In genomic region chr3:149356630-149357029, GRCh38 we compare ENCODE assay signal across 21 cellular contexts. TPM values are rescaled to one million over a fixed set of nuclear protein-coding genes. Genes with fewer than 3 reads are reported as not detected.
"Had no signal": no experiment of that assay in that cellular context is flagged by ENCODE, and none has a peak within 500 bp of the region (broad histone marks: within the 10 kb centered on the region; RNA-seq: fewer than 3 reads in every experiment).

No MANE protein-coding gene starts in this region.

- H3K27me3 ChIP-seq: breast epithelium, esophagus muscularis mucosa, transverse colon had no signal

- H3K4me1 Mint-ChIP-seq: activated B cell treated with CpG ODN at 0.5 μM for 24 hours; activated CD4-positive, alpha-beta memory T cell treated with anti-CD3 and anti-CD28 coated beads, Interleukin-2, amount 10 ng/mL, durations not matched to agents 7 days and 5 days; activated CD8-positive, alpha-beta memory T cell treated with anti-CD3 and anti-CD28 coated beads, Interleukin-2, amount 10 ng/mL, durations not matched to agents 7 days and 5 days; activated naive CD4-positive, alpha-beta T cell treated with anti-CD3 and anti-CD28 coated beads, Interleukin-2, amount 10 ng/mL, durations not matched to agents 7 days and 5 days; activated naive CD8-positive, alpha-beta T cell treated with anti-CD3 and anti-CD28 coated beads, Interleukin-2, amount 50 U/mL, for 24 hours; activated T-helper 17 cell treated with anti-CD3 and anti-CD28 coated beads, Interleukin-2, amount 50 U/mL, for 72 hours; nephron; T-cell had no signal

- H3K4me3 Mint-ChIP-seq: activated B cell treated with CpG ODN at 0.5 μM for 24 hours; activated CD4-positive, alpha-beta memory T cell treated with anti-CD3 and anti-CD28 coated beads, Interleukin-2, amount 10 ng/mL, durations not matched to agents 7 days and 5 days; activated CD8-positive, alpha-beta memory T cell treated with anti-CD3 and anti-CD28 coated beads, Interleukin-2, amount 10 ng/mL, durations not matched to agents 7 days and 5 days; activated naive CD4-positive, alpha-beta T cell treated with anti-CD3 and anti-CD28 coated beads, Interleukin-2, amount 10 ng/mL, durations not matched to agents 7 days and 5 days; activated naive CD8-positive, alpha-beta T cell treated with anti-CD3 and anti-CD28 coated beads, Interleukin-2, amount 50 U/mL, for 24 hours; activated T-helper 17 cell treated with anti-CD3 and anti-CD28 coated beads, Interleukin-2, amount 50 U/mL, for 72 hours; nephron; T-cell had no signal

- H3K36me3 Mint-ChIP-seq: activated CD8-positive, alpha-beta memory T cell treated with anti-CD3 and anti-CD28 coated beads, Interleukin-2, amount 10 ng/mL, durations not matched to agents 7 days and 5 days; activated naive CD4-positive, alpha-beta T cell treated with anti-CD3 and anti-CD28 coated beads, Interleukin-2, amount 10 ng/mL, durations not matched to agents 7 days and 5 days; T-cell had no signal

- H3K9me3 ChIP-seq: breast epithelium, esophagus muscularis mucosa, lower lobe of right lung, transverse colon had no signal

- H3K4me1 ChIP-seq: breast epithelium, lower lobe of right lung had no signal

- H3K27ac Mint-ChIP-seq: activated B cell treated with CpG ODN at 0.5 μM for 24 hours; activated CD4-positive, alpha-beta memory T cell treated with anti-CD3 and anti-CD28 coated beads, Interleukin-2, amount 10 ng/mL, durations not matched to agents 7 days and 5 days; activated CD8-positive, alpha-beta memory T cell treated with anti-CD3 and anti-CD28 coated beads, Interleukin-2, amount 10 ng/mL, durations not matched to agents 7 days and 5 days; activated naive CD4-positive, alpha-beta T cell treated with anti-CD3 and anti-CD28 coated beads, Interleukin-2, amount 10 ng/mL, durations not matched to agents 7 days and 5 days; activated naive CD8-positive, alpha-beta T cell treated with anti-CD3 and anti-CD28 coated beads, Interleukin-2, amount 50 U/mL, for 24 hours; activated T-helper 17 cell treated with anti-CD3 and anti-CD28 coated beads, Interleukin-2, amount 50 U/mL, for 72 hours; nephron; T-cell had no signal

- H3K4me3 ChIP-seq: breast epithelium, coronary artery, esophagus muscularis mucosa, lower lobe of right lung, transverse colon had no signal

- H3K9me3 Mint-ChIP-seq: activated B cell treated with CpG ODN at 0.5 μM for 24 hours; activated CD4-positive, alpha-beta memory T cell treated with anti-CD3 and anti-CD28 coated beads, Interleukin-2, amount 10 ng/mL, durations not matched to agents 7 days and 5 days; activated naive CD4-positive, alpha-beta T cell treated with anti-CD3 and anti-CD28 coated beads, Interleukin-2, amount 10 ng/mL, durations not matched to agents 7 days and 5 days; activated naive CD8-positive, alpha-beta T cell treated with anti-CD3 and anti-CD28 coated beads, Interleukin-2, amount 50 U/mL, for 24 hours; activated T-helper 17 cell treated with anti-CD3 and anti-CD28 coated beads, Interleukin-2, amount 50 U/mL, for 72 hours; nephron; T-cell had no signal

- H3K27ac ChIP-seq: breast epithelium, coronary artery, lower lobe of right lung had no signal

- H3K36me3 ChIP-seq: breast epithelium, esophagus muscularis mucosa, lower lobe of right lung, transverse colon had no signal

- DNase-seq: activated B cell treated with CpG ODN at 0.5 μM for 24 hours; activated CD4-positive, alpha-beta memory T cell treated with anti-CD3 and anti-CD28 coated beads, Interleukin-2, amount 10 ng/mL, durations not matched to agents 7 days and 5 days; activated CD4-positive, alpha-beta T cell treated with anti-CD3 and anti-CD28 coated beads for 4 hours; activated CD8-positive, alpha-beta memory T cell treated with anti-CD3 and anti-CD28 coated beads, Interleukin-2, amount 10 ng/mL, durations not matched to agents 7 days and 5 days; activated naive CD4-positive, alpha-beta T cell treated with anti-CD3 and anti-CD28 coated beads, Interleukin-2, amount 10 ng/mL, durations not matched to agents 7 days and 5 days; activated naive CD8-positive, alpha-beta T cell treated with anti-CD3 and anti-CD28 coated beads, Interleukin-2, amount 50 U/mL, for 24 hours; anterior cingulate cortex; hippocampal formation; islet precursor cell; left colon; lower lobe of right lung; posterior cingulate gyrus; retina; stimulated activated naive CD8-positive, alpha-beta T cell treated with anti-CD3 and anti-CD28 coated beads, Interleukin-15, Interleukin-2, amounts not matched to agents 100 U/mL and 50 U/mL, for 24 hours; T-cell; transverse colon had no signal

- ATAC-seq: activated CD8-positive, alpha-beta memory T cell treated with anti-CD3 and anti-CD28 coated beads, Interleukin-2, amount 10 ng/mL, durations not matched to agents 7 days and 5 days; activated naive CD8-positive, alpha-beta T cell treated with anti-CD3 and anti-CD28 coated beads, Interleukin-2, amount 50 U/mL, for 24 hours; activated T-helper 17 cell treated with anti-CD3 and anti-CD28 coated beads, Interleukin-2, amount 50 U/mL, for 72 hours; stimulated activated naive CD8-positive, alpha-beta T cell treated with anti-CD3 and anti-CD28 coated beads, Interleukin-15, Interleukin-2, amounts not matched to agents 100 U/mL and 50 U/mL, for 24 hours; T-cell had no signal

RNA-seq across cellular contexts. Expression of gene TM4SF1, which starts 20.8 kb away (rescaled TPM):
- total RNA-seq: activated B cell treated with CpG ODN at 0.5 μM for 24 hours; activated CD4-positive, alpha-beta memory T cell treated with anti-CD3 and anti-CD28 coated beads, Interleukin-2, amount 10 ng/mL, durations not matched to agents 7 days and 5 days; activated CD8-positive, alpha-beta memory T cell treated with anti-CD3 and anti-CD28 coated beads, Interleukin-2, amount 10 ng/mL, durations not matched to agents 7 days and 5 days had no signal

RNA-seq across cellular contexts. Expression of gene TM4SF18, which starts 23.2 kb away (rescaled TPM):
- total RNA-seq: activated B cell treated with CpG ODN at 0.5 μM for 24 hours; activated CD4-positive, alpha-beta memory T cell treated with anti-CD3 and anti-CD28 coated beads, Interleukin-2, amount 10 ng/mL, durations not matched to agents 7 days and 5 days; activated CD8-positive, alpha-beta memory T cell treated with anti-CD3 and anti-CD28 coated beads, Interleukin-2, amount 10 ng/mL, durations not matched to agents 7 days and 5 days; activated T-helper 17 cell treated with anti-CD3 and anti-CD28 coated beads, Interleukin-2, amount 50 U/mL, for 72 hours; T-cell had no signal
